In the genomic region with DNA sequence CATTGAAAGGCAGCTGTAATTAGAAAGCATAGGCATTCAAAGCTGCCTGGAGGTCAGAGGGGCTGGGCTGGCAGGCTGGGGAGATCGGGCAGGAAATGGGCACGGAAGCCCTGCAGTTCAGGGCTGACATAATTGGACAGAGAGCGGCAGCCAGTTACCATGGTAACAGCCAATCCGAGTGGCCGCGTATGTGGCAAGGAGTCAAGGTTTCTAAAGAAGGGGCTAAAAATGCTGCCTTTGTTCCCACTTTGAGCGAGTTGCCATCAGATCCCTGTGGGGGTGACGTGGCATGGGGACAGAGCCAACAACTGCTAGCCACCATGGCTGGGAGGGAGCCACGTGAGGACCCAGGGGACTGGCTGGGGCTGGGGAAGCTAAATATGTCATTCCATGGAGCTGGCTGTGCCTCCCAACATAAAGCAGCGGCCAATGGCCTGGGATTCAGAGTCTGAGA, we compare ENCODE assay signal across 8 cellular contexts. TPM values are rescaled to one million over a fixed set of nuclear protein-coding genes. Genes with fewer than 3 reads are reported as not detected.
DNase-seq lines count a peak whose midpoint lies in the region; ATAC-seq and TF ChIP-seq lines count a peak whose summit lies in the region.

No MANE protein-coding gene starts in this region.

- WGBS in endodermal cell (ENCODE audit: insufficient coverage in 1 of 2, insufficient read length in 1 of 2), 2 experiments = 35 to 38% methylated on average over 9 to 10 of the region's 10 CpGs

- H3K9me3 ChIP-seq in CD4-positive, CD25-positive, alpha-beta regulatory T cell (ENCODE audit: control insufficient read depth in 2 of 2, low read length in 2 of 2) = no peaks in the 10 kb centered on the region
- no peaks in the 10 kb centered on the region for H3K9me3 ChIP-seq in endodermal cell (ENCODE audit: control insufficient read depth, low read length)

- H3K27me3 Mint-ChIP-seq in CD4-positive, CD25-positive, alpha-beta regulatory T cell = peaks cover 4% of the 10 kb centered on the region
- peaks cover 6% of the 10 kb centered on the region for H3K27me3 Mint-ChIP-seq in activated CD4-positive, alpha-beta memory T cell treated with anti-CD3 and anti-CD28 coated beads, Interleukin-2, amount 10 ng/mL, durations not matched to agents 7 days and 5 days
- H3K27me3 Mint-ChIP-seq in endodermal cell (ENCODE audit: insufficient read depth) (peaks cover 2% of the 10 kb centered on the region), type B pancreatic cell (peaks cover 7% of the 10 kb centered on the region)

- peak overlapping the region in 3 of 4 donors; percentile 1 to 74 (median 56) for H3K4me3 Mint-ChIP-seq in CD4-positive, CD25-positive, alpha-beta regulatory T cell
- H3K4me3 Mint-ChIP-seq in activated CD4-positive, alpha-beta memory T cell treated with anti-CD3 and anti-CD28 coated beads, Interleukin-2, amount 10 ng/mL, durations not matched to agents 7 days and 5 days = no peak overlapping the region
- peak overlapping the region; percentile 32 for H3K4me3 Mint-ChIP-seq in endodermal cell
- peak overlapping the region; percentile 86 for H3K4me3 Mint-ChIP-seq in type B pancreatic cell

- H3K4me1 ChIP-seq in CD4-positive, CD25-positive, alpha-beta regulatory T cell (ENCODE audit: control insufficient read depth, insufficient read depth, low read length, poor library complexity, severe bottlenecking) = peaks cover 6% of the 10 kb centered on the region
- no peaks in the 10 kb centered on the region for H3K4me1 ChIP-seq in endodermal cell (ENCODE audit: control insufficient read depth, insufficient read depth, low read length)

- DNase-seq in CD4-positive, CD25-positive, alpha-beta regulatory T cell = peak; percentile 15 to 74 (median 48)
- DNase-seq in MV-4-11 (lab: John Stamatoyannopoulos, UW) (peak; percentile 71), endodermal cell (peak; percentile 88), middle frontal gyrus (ENCODE audit: extremely low spot score, low spot score) (peak; percentile 97), type B pancreatic cell (ENCODE audit: extremely low spot score, unreplicated experiment) (peak; percentile 73)
- DNase-seq in activated CD4-positive, alpha-beta memory T cell treated with anti-CD3 and anti-CD28 coated beads, Interleukin-2, amount 10 ng/mL, durations not matched to agents 7 days and 5 days = peak; percentile 46

- POLR2A ChIA-PET in activated CD4-positive, alpha-beta memory T cell treated with anti-CD3 and anti-CD28 coated beads, Interleukin-2, amount 10 ng/mL, durations not matched to agents 7 days and 5 days (lab: Charles Lee) = no interaction called here

- H3K4me3 ChIP-seq in CD4-positive, CD25-positive, alpha-beta regulatory T cell (ENCODE audit: low read depth, low read length) = peak overlapping the region; percentile 34
- H3K4me3 ChIP-seq in endodermal cell (ENCODE audit: low read length) = peak overlapping the region; percentile 28

- no peaks in the 10 kb centered on the region for H3K27me3 ChIP-seq in CD4-positive, CD25-positive, alpha-beta regulatory T cell (ENCODE audit: control insufficient read depth, insufficient read depth, low read length)
- no peaks in the 10 kb centered on the region for H3K27me3 ChIP-seq in endodermal cell (ENCODE audit: control insufficient read depth, insufficient read depth, low read length, poor library complexity, severe bottlenecking)

- ATAC-seq in CD4-positive, CD25-positive, alpha-beta regulatory T cell (ENCODE audit: low read depth in 2 of 2) = peak; percentile 63 to 73
- ATAC-seq in GM18505 (IDR thresholded peaks at IDR 0.05; ENCODE audit: unreplicated experiment) (no peak), HG03025 (IDR thresholded peaks at IDR 0.05; ENCODE audit: low FRiP score, unreplicated experiment) (no peak)

- CTCF ChIA-PET in activated CD4-positive, alpha-beta memory T cell treated with anti-CD3 and anti-CD28 coated beads, Interleukin-2, amount 10 ng/mL, durations not matched to agents 7 days and 5 days (lab: Charles Lee) = interaction anchor here (1.5 kb wide), 1 partner anchor 81 kb away, joined by 4 read pairs; no protein-coding TSS in a partner anchor

- TF ChIP-seq CTCF in endodermal cell (conservative IDR thresholded peaks at IDR 0.05) (no peak), type B pancreatic cell (conservative IDR thresholded peaks at IDR 0.05) (no peak)

- no peaks in the 10 kb centered on the region for H3K36me3 Mint-ChIP-seq in CD4-positive, CD25-positive, alpha-beta regulatory T cell
- no peaks in the 10 kb centered on the region for H3K36me3 Mint-ChIP-seq in activated CD4-positive, alpha-beta memory T cell treated with anti-CD3 and anti-CD28 coated beads, Interleukin-2, amount 10 ng/mL, durations not matched to agents 7 days and 5 days (ENCODE audit: low read depth)
- H3K36me3 Mint-ChIP-seq in endodermal cell (ENCODE audit: low read depth) = no peaks in the 10 kb centered on the region
- H3K36me3 Mint-ChIP-seq in type B pancreatic cell = no peaks in the 10 kb centered on the region

- peaks cover 0 to 2% (median 0%) of the 10 kb centered on the region in 7 donors for H3K9me3 Mint-ChIP-seq in CD4-positive, CD25-positive, alpha-beta regulatory T cell
- H3K9me3 Mint-ChIP-seq in activated CD4-positive, alpha-beta memory T cell treated with anti-CD3 and anti-CD28 coated beads, Interleukin-2, amount 10 ng/mL, durations not matched to agents 7 days and 5 days = no peaks in the 10 kb centered on the region
- H3K9me3 Mint-ChIP-seq in endodermal cell (no peaks in the 10 kb centered on the region), type B pancreatic cell (no peaks in the 10 kb centered on the region)

- H3K4me1 Mint-ChIP-seq in CD4-positive, CD25-positive, alpha-beta regulatory T cell = peaks cover 6 to 18% (median 12%) of the 10 kb centered on the region in 4 donors
- peaks cover 11% of the 10 kb centered on the region for H3K4me1 Mint-ChIP-seq in activated CD4-positive, alpha-beta memory T cell treated with anti-CD3 and anti-CD28 coated beads, Interleukin-2, amount 10 ng/mL, durations not matched to agents 7 days and 5 days
- peaks cover 8% of the 10 kb centered on the region for H3K4me1 Mint-ChIP-seq in endodermal cell
- peaks cover 20% of the 10 kb centered on the region for H3K4me1 Mint-ChIP-seq in type B pancreatic cell (ENCODE audit: unreplicated experiment)

- peak overlapping the region in 1 of 3 donors; percentile 78 for H3K27ac Mint-ChIP-seq in CD4-positive, CD25-positive, alpha-beta regulatory T cell
- no peak overlapping the region for H3K27ac Mint-ChIP-seq in activated CD4-positive, alpha-beta memory T cell treated with anti-CD3 and anti-CD28 coated beads, Interleukin-2, amount 10 ng/mL, durations not matched to agents 7 days and 5 days
- H3K27ac Mint-ChIP-seq in endodermal cell (peak overlapping the region; percentile 6), type B pancreatic cell (peak overlapping the region; percentile 73)

- no peak for TF ChIP-seq POLR2A in GM18505 (IDR thresholded peaks at IDR 0.05; ENCODE audit: borderline replicate concordance, extremely low read depth, insufficient read depth, insufficient read length)

- no peaks in the 10 kb centered on the region for H3K36me3 ChIP-seq in CD4-positive, CD25-positive, alpha-beta regulatory T cell (ENCODE audit: control insufficient read depth, insufficient read depth, low read length)
- no peaks in the 10 kb centered on the region for H3K36me3 ChIP-seq in endodermal cell (ENCODE audit: control insufficient read depth, insufficient read depth, low read length)

- no peak overlapping the region for H3K9ac ChIP-seq in endodermal cell (ENCODE audit: extremely low read depth, low read length, poor library complexity, severe bottlenecking)

- H3K27ac ChIP-seq in CD4-positive, CD25-positive, alpha-beta regulatory T cell (ENCODE audit: insufficient read depth, low read length, poor library complexity, severe bottlenecking) = no peak overlapping the region
- H3K27ac ChIP-seq in endodermal cell (ENCODE audit: low read depth, low read length) = peak overlapping the region; percentile 99

RNA-seq across cellular contexts. Expression of gene NDFIP1, which starts 44.7 kb away (rescaled TPM):
- total RNA-seq in CD4-positive, CD25-positive, alpha-beta regulatory T cell = 109 TPM
- 10 to 100 TPM; 68.2 to 89.3 (median 78.6) TPM for polyA plus RNA-seq in CD4-positive, CD25-positive, alpha-beta regulatory T cell
- total RNA-seq in activated CD4-positive, alpha-beta memory T cell treated with anti-CD3 and anti-CD28 coated beads, Interleukin-2, amount 10 ng/mL, durations not matched to agents 7 days and 5 days = 10 to 100 TPM; 57.1 to 59.3 TPM
- 10 to 100 TPM; 46.2 to 49.0 TPM for total RNA-seq in endodermal cell
- 58.5 TPM for polyA plus RNA-seq in endodermal cell (2013, experiment 1 of 2)
- 56.3 TPM for polyA plus RNA-seq in endodermal cell (2013, experiment 2 of 2)
- total RNA-seq in type B pancreatic cell (ENCODE audit: low replicate concordance) = 57.7 and 59.3 TPM in 2 replicates

RNA-seq across cellular contexts. Expression of gene GNPDA1, which starts 51.1 kb away (rescaled TPM):
- total RNA-seq in CD4-positive, CD25-positive, alpha-beta regulatory T cell = 7.7 TPM
- polyA plus RNA-seq in CD4-positive, CD25-positive, alpha-beta regulatory T cell = 10 to 100 TPM; 21.6 to 25.4 (median 22.9) TPM
- 10 to 100 TPM; 27.1 to 32.1 TPM for total RNA-seq in activated CD4-positive, alpha-beta memory T cell treated with anti-CD3 and anti-CD28 coated beads, Interleukin-2, amount 10 ng/mL, durations not matched to agents 7 days and 5 days
- total RNA-seq in endodermal cell (100 to 1,000 TPM in 1 of 2 donors, 10 to 100 TPM in 1; 90.9 to 118 TPM), type B pancreatic cell (ENCODE audit: low replicate concordance) (41.3 and 50.4 TPM in 2 replicates)
- polyA plus RNA-seq in endodermal cell (2013, experiment 1 of 2) = 73.3 TPM
- polyA plus RNA-seq in endodermal cell (2013, experiment 2 of 2) = 64.5 TPM

Comparison
In these comparisons a context has a peak if more than half of its experiments do, and no peak if none do; other contexts are left out.
1. ATAC-seq: peak in CD4-positive, CD25-positive, alpha-beta regulatory T cell (2 of 2); none in GM18505 (single experiment) and HG03025 (single experiment).
2. DNase-seq: peak in every context shown above with its lines; median percentile 97 in middle frontal gyrus; 88 in endodermal cell; 73 in type B pancreatic cell; 71 in MV-4-11; 48 in CD4-positive, CD25-positive, alpha-beta regulatory T cell; 46 in activated CD4-positive, alpha-beta memory T cell treated with anti-CD3 and anti-CD28 coated beads, Interleukin-2, amount 10 ng/mL, durations not matched to agents 7 days and 5 days.